8 cellular contexts compared by ENCODE assay signal in the genomic region with DNA sequence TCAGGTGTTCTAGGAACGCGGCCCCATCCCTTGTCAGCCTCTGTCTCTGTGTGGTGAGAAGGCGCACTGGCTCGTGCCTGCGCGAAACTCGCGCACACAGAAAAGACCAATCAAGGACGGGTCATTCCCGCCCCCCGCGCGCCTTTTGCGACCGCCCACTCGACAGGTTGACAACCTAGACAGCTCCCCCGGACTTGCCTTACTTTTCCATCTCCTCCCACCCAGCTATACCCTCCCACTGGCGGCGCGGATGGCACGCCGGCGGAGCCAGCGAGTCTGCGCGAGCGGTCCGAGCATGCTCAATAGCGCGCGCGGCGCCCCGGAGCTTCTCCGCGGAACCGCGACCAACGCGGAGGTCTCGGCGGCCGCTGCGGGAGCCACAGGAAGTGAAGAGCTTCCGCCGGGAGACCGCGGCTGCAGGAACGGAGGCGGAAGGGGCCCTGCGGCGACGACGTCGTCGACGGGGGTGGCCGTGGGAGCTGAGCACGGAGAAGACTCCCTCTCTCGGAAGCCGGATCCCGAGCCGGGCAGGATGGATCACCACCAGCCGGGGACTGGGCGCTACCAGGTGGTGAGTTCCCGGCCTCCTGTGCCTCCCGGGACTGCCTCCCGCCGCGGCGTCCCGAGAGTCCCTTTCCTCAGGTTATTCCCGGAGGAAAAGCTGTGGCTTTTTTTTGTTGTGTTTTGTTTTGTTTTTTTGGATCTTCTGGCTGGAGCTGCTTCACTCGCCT. TPM values are rescaled to one million over a fixed set of nuclear protein-coding genes. Genes with fewer than 3 reads are reported as not detected.
A peak's percentile ranks its signal among the peaks of the same experiment; 100 is the strongest.
DNase-seq lines count a peak whose midpoint lies in the region; ATAC-seq and TF ChIP-seq lines count a peak whose summit lies in the region.

A gene with protein sequence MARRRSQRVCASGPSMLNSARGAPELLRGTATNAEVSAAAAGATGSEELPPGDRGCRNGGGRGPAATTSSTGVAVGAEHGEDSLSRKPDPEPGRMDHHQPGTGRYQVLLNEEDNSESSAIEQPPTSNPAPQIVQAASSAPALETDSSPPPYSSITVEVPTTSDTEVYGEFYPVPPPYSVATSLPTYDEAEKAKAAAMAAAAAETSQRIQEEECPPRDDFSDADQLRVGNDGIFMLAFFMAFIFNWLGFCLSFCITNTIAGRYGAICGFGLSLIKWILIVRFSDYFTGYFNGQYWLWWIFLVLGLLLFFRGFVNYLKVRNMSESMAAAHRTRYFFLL (plus strand): TSS at position 202 of the 731 bp plus-strand sequence. CDS start 49 bp downstream, at position 251.

- H3K36me3 ChIP-seq in upper lobe of right lung: no peaks in the 10 kb centered on the region

- H3K9me3 ChIP-seq in upper lobe of right lung: no peaks in the 10 kb centered on the region

- H3K27me3 ChIP-seq in upper lobe of right lung: no peaks in the 10 kb centered on the region

- H3K27ac ChIP-seq in upper lobe of right lung: peak within 1 kb of the TSS; percentile 86

- ATAC-seq in HG02763 (IDR thresholded peaks at IDR 0.05; ENCODE audit: unreplicated experiment) (peak; percentile 90), left cardiac atrium (peak; percentile 95 to 97), upper lobe of right lung (peak; percentile 97)

- H3K27me3 Mint-ChIP-seq in progenitor cell of endocrine pancreas: peaks cover 15% of the 10 kb centered on the region

- peak within 1 kb of the TSS; percentile 97 for H3K27ac Mint-ChIP-seq in progenitor cell of endocrine pancreas

- H3K4me1 Mint-ChIP-seq in progenitor cell of endocrine pancreas (ENCODE audit: low read depth): peaks cover 32% of the 10 kb centered on the region

- no peaks in the 10 kb centered on the region for H3K9me3 Mint-ChIP-seq in progenitor cell of endocrine pancreas (ENCODE audit: low read depth)

- H3K4me3 ChIP-seq in GM12875 (ENCODE audit: low read depth, low read length): peak within 1 kb of the TSS; percentile 93
- H3K4me3 ChIP-seq in upper lobe of right lung: peak within 1 kb of the TSS; percentile 74

- TF ChIP-seq CTCF in GM12875 (IDR thresholded peaks at IDR 0.05; ENCODE audit: borderline replicate concordance, insufficient read depth, low read depth, low read length): no peak
- no peak for TF ChIP-seq CTCF in progenitor cell of endocrine pancreas (IDR thresholded peaks at IDR 0.05; ENCODE audit: unreplicated experiment)
- peak; percentile 6 for TF ChIP-seq CTCF in upper lobe of right lung (IDR thresholded peaks at IDR 0.05)

- H3K36me3 Mint-ChIP-seq in progenitor cell of endocrine pancreas (ENCODE audit: insufficient read depth): no peaks in the 10 kb centered on the region

- peak within 1 kb of the TSS; percentile 90 for H3K4me3 Mint-ChIP-seq in progenitor cell of endocrine pancreas (ENCODE audit: low read depth)

- DNase-seq in NCI-H1436 (lab: John Stamatoyannopoulos, UW): peak; percentile 85
- DNase-seq in amniotic epithelial cell (ENCODE audit: low read depth): peak; percentile 81
- DNase-seq in left cardiac atrium: peak; percentile 90
- peak; percentile 85 for DNase-seq in progenitor cell of endocrine pancreas (ENCODE audit: low spot score, unreplicated experiment)
- peak; percentile 94 for DNase-seq in upper lobe of right lung

- H3K4me1 ChIP-seq in upper lobe of right lung: no peaks in the 10 kb centered on the region

- intact Hi-C loops in T-helper 1 cell treated with Interleukin-12 subunit alpha and Interleukin-12 subunit beta and Interleukin-4 antibody, amounts not matched to agents 30 ng/mL and 1 ng/mL, for 36 hours (cut with micrococcal nuclease): loop anchor here (1.0 to 10.0 kb wide), 12 partner anchors 11 to 1786 kb away; a partner anchor contains a TSS
- intact Hi-C loops in left cardiac atrium (cut with DNase I) (loop anchor here in 1 of 2 donors (5.0 kb wide), 1 partner anchor 51 kb away; no protein-coding TSS in a partner anchor), upper lobe of right lung (cut with DNase I) (no loop called here)

RNA-seq across cellular contexts. Expression of the gene that starts here (rescaled TPM):
- 150 and 157 TPM in 2 replicates for total RNA-seq in T-helper 1 cell treated with Interleukin-12 subunit alpha and Interleukin-12 subunit beta and Interleukin-4 antibody, amounts not matched to agents 30 ng/mL and 1 ng/mL, for 36 hours
- total RNA-seq in left cardiac atrium: 10 to 100 TPM; 30.9 to 39.0 TPM
- total RNA-seq in progenitor cell of endocrine pancreas: 53.8 and 57.4 TPM in 2 replicates
- total RNA-seq in upper lobe of right lung: 34.1 TPM

Comparison
In these comparisons a context has a peak if more than half of its experiments do, and no peak if none do; other contexts are left out.
1. Peak in every context shown above with its lines: DNase-seq, ATAC-seq, H3K4me3 ChIP-seq and H3K27ac ChIP-seq.